In genomic region chr1:3279182-3279470, GRCh38 we compare ENCODE assay signal across 17 cellular contexts.
DNase-seq lines count a peak whose midpoint lies in the region; ATAC-seq and TF ChIP-seq lines count a peak whose summit lies in the region.
"Had no signal": no experiment of that assay in that cellular context is flagged by ENCODE, and none has a peak within 500 bp of the region (broad histone marks: within the 10 kb centered on the region; RNA-seq: fewer than 3 reads in every experiment).

No MANE protein-coding gene starts in this region.

- no peaks in the 10 kb centered on the region for H3K36me3 ChIP-seq in cardiac muscle cell
- no peaks in the 10 kb centered on the region for H3K36me3 ChIP-seq in tibial nerve

- H3K4me1 ChIP-seq in cardiac muscle cell (ENCODE audit: low read depth) (peaks cover 14% of the 10 kb centered on the region), tibial nerve (peaks cover 0 to 64% (median 20%) of the 10 kb centered on the region in 4 donors)
- H3K4me1 ChIP-seq: A549, Caco-2 had no signal

- 35 to 45% methylated on average over 2 to 13 of the region's 19 CpGs for WGBS in tibial nerve, 2 donors

- ATAC-seq in sciatic nerve = peak; percentile 36
- ATAC-seq in GM21423 (IDR thresholded peaks at IDR 0.05; ENCODE audit: unreplicated experiment) = no peak
- ATAC-seq: A549, GM23338, HepG2 had no signal

- no peak for TF ChIP-seq CTCF in cardiac muscle cell (IDR thresholded peaks at IDR 0.05; ENCODE audit: low read depth, low read length)
- no peak for TF ChIP-seq CTCF in tibial nerve (IDR thresholded peaks at IDR 0.05)

- H3K4me3 ChIP-seq in cardiac muscle cell (no peak overlapping the region), tibial nerve (peak overlapping the region in 1 of 4 donors; percentile 7)
- H3K4me3 ChIP-seq: A549, GM23338 had no signal

- intact Hi-C loops in cardiac septum (cut with DNase I) (no loop called here), sciatic nerve (cut with DNase I) (no loop called here)

- DNase-seq in cardiac muscle cell (ENCODE audit: low read depth in 1 of 2, low spot score in 1 of 2) = no peak
- DNase-seq in cardiac septum (ENCODE audit: low spot score) = no peak
- peak; percentile 16 for DNase-seq in astrocyte of the hippocampus (ENCODE audit: low read depth, low spot score)
- DNase-seq in sciatic nerve (ENCODE audit: low spot score) = no peak
- no peak for DNase-seq in tibial nerve (ENCODE audit: low spot score in 2 of 2)
- DNase-seq in activated CD4-positive, alpha-beta T cell treated with anti-CD3 and anti-CD28 coated beads, Interleukin-2, amount 50 U/mL, for 1 hour = no peak
- no peak for DNase-seq in RKO (ENCODE audit: low spot score)
- DNase-seq: AML-193; Caco-2; CD4-positive, alpha-beta T cell; HCEC 1CT had no signal

- H3K27me3 ChIP-seq in cardiac muscle cell (no peaks in the 10 kb centered on the region), tibial nerve (peaks cover 0 to 5% of the 10 kb centered on the region in 2 donors)

- no peaks in the 10 kb centered on the region for H3K9me3 ChIP-seq in cardiac muscle cell (ENCODE audit: low read depth)
- H3K9me3 ChIP-seq in tibial nerve = no peaks in the 10 kb centered on the region
- H3K9me3 ChIP-seq: A549, Caco-2 had no signal

- no peak for TF ChIP-seq EP300 in tibial nerve (IDR thresholded peaks at IDR 0.05)

- TF ChIP-seq POLR2A in tibial nerve (IDR thresholded peaks at IDR 0.05) = no peak

- peak overlapping the region; percentile 17 for H3K27ac ChIP-seq in cardiac muscle cell
- peak overlapping the region; percentile 38 to 84 (median 68) for H3K27ac ChIP-seq in tibial nerve
- H3K27ac ChIP-seq: 22Rv1, A549, C4-2B had no signal
